In the genomic region with DNA sequence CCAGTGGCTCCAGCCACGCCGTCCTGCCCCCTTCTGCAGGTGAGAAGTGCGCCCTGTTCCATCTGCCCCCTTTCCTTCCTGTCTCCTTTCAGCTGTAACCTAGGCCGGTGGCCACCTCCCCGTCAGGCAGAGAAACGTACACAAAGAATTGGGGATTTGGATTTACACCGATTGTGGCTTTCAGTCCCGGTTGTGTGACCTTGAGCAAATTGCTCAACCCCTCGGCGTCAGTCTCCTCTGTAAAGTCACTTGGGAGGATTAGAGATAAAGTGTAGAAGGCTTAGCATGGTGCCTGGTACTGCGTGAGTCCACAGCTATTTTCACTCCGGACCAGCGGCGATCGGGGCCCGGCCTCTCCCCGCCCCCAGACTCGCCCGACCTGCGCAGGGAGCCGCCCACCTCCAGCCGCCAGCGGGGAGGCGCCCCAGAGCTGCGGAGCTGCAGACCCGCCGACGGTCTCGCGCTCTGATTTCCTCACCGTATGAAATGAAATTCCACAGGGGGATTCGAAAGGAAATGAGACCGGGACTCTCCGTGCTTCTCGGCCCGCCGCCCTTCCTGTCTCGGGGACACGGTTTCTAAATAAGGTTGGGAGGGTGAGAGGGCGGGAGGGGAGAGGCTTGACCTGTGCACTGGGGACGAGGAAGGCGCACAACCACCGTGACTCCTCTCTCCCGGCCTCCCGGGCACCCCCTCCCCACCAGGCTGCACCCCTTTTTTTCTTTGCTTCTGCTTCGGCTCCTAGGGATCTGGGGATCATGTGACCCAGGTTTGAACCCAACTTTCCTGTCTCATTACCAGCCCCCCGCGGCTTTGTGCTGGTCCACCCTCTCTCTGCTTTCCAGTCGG, we compare ENCODE assay signal across 8 cellular contexts. TPM values are rescaled to one million over a fixed set of nuclear protein-coding genes. Genes with fewer than 3 reads are reported as not detected.
DNase-seq lines count a peak whose midpoint lies in the region; ATAC-seq and TF ChIP-seq lines count a peak whose summit lies in the region.

No MANE protein-coding gene starts in this region.

- peak overlapping the region; percentile 98 for H3K4me3 Mint-ChIP-seq in WTC11
- H3K4me3 Mint-ChIP-seq in mesothelial cell of epicardium: peak overlapping the region; percentile 91

- peak overlapping the region; percentile 54 for H3K4me3 ChIP-seq in BJ (ENCODE audit: low read depth, low read length)

- TF ChIP-seq CTCF in BJ (IDR thresholded peaks at IDR 0.05; ENCODE audit: insufficient read depth, low read depth, low read length) (peak; percentile 32; the same call in 1 of the 2 replicates), WTC11 (IDR thresholded peaks at IDR 0.05) (no peak), mesothelial cell of epicardium (IDR thresholded peaks at IDR 0.05; ENCODE audit: unreplicated experiment) (no peak)

- ATAC-seq in GM18511 (IDR thresholded peaks at IDR 0.05; ENCODE audit: unreplicated experiment) (peak; percentile 67), HG02938 (IDR thresholded peaks at IDR 0.05; ENCODE audit: unreplicated experiment) (peak; percentile 45), WTC11 (peak; percentile 74)

- peak overlapping the region; percentile 44 for H3K27ac ChIP-seq in epithelial cell of prostate
- peak overlapping the region; percentile 79 for H3K27ac ChIP-seq in temporal lobe (ENCODE audit: low read depth, low read length)

- no peaks in the 10 kb centered on the region; the same call in 1 of the 2 replicates for H3K27me3 ChIP-seq in BJ (ENCODE audit: control insufficient read depth, insufficient read depth, low read length)

- H3K9me3 Mint-ChIP-seq in WTC11 (no peaks in the 10 kb centered on the region), mesothelial cell of epicardium (no peaks in the 10 kb centered on the region)

- H3K27ac Mint-ChIP-seq in WTC11 (peak overlapping the region; percentile 96), mesothelial cell of epicardium (peak overlapping the region; percentile 99)

- POLR2A ChIA-PET in BJ (lab: Charles Lee) (no interaction called here), WTC11 (lab: Charles Lee) (interaction anchor here (0.6 to 3.3 kb wide), 4 partner anchors 12 to 82 kb away, joined by 3 to 14 read pairs (median 4); partner anchors contain the start of gene TMEM135)

- CTCF ChIA-PET in BJ (lab: Yijun Ruan, JAX): interaction anchor here (1.1 kb wide), 2 partner anchors 21 to 22 kb away, joined by 3 read pairs; no protein-coding TSS in a partner anchor
- CTCF ChIA-PET in WTC11 (lab: Charles Lee): interaction anchor here (0.6 to 2.9 kb wide), 14 partner anchors 10 to 376 kb away, joined by 3 to 34 read pairs (median 4); partner anchors contain the start of gene TMEM135

- H3K4me1 Mint-ChIP-seq in WTC11 (peaks cover 47% of the 10 kb centered on the region), mesothelial cell of epicardium (peaks cover 49% of the 10 kb centered on the region)

- H3K27me3 Mint-ChIP-seq in WTC11 (ENCODE audit: low read depth): peaks cover 29% of the 10 kb centered on the region
- H3K27me3 Mint-ChIP-seq in mesothelial cell of epicardium (ENCODE audit: low read depth): peaks cover 3% of the 10 kb centered on the region

- DNase-seq in BJ (ENCODE audit: low read depth) (no peak), NCI-H1417 (lab: John Stamatoyannopoulos, UW) (peak; percentile 66 to 92 (median 88)), WTC11 (ENCODE audit: low spot score) (peak; percentile 84), epithelial cell of prostate (ENCODE audit: low read depth, low spot score) (no peak), mesothelial cell of epicardium (ENCODE audit: low spot score in 2 of 2, unreplicated experiment in 2 of 2) (peak; percentile 75 to 89)

- H3K36me3 Mint-ChIP-seq in WTC11 (peaks cover 15% of the 10 kb centered on the region), mesothelial cell of epicardium (peaks cover 8% of the 10 kb centered on the region)

- H3K36me3 ChIP-seq in BJ (ENCODE audit: control insufficient read depth, insufficient read depth, low read length): peaks cover 2% of the 10 kb centered on the region

TF ChIP-seq in WTC11, 78 proteins besides CTCF, POLR2A, EP300 and RAD21 (continues in another document):
- TF ChIP-seq USF2 (CRISPR knock-in tag; IDR thresholded peaks at IDR 0.05) (peak; percentile 43; the same call in 1 of the 2 replicates), GRHL2 (CRISPR knock-in tag; IDR thresholded peaks at IDR 0.05; ENCODE audit: insufficient replicate concordance, severe bottlenecking) (no peak), ZNF425 (CRISPR knock-in tag; conservative IDR thresholded peaks at IDR 0.05) (no peak), SP1 (CRISPR knock-in tag; conservative IDR thresholded peaks at IDR 0.05) (peak; percentile 78), ZNF671 (CRISPR knock-in tag; IDR thresholded peaks at IDR 0.05) (no peak), ZNF138 (CRISPR knock-in tag; conservative IDR thresholded peaks at IDR 0.05) (no peak), FOXK1 (CRISPR knock-in tag; IDR thresholded peaks at IDR 0.05) (0 out of 2 replicates have a peak, but pooled peaks have one; percentile 29), USF1 (CRISPR knock-in tag; IDR thresholded peaks at IDR 0.05) (peak; percentile 63; the same call in 1 of the 2 replicates), ZNF232 (CRISPR knock-in tag; IDR thresholded peaks at IDR 0.05) (no peak), RELA (CRISPR knock-in tag; IDR thresholded peaks at IDR 0.05; ENCODE audit: borderline replicate concordance) (no peak)
- TF ChIP-seq, protein P1, sequence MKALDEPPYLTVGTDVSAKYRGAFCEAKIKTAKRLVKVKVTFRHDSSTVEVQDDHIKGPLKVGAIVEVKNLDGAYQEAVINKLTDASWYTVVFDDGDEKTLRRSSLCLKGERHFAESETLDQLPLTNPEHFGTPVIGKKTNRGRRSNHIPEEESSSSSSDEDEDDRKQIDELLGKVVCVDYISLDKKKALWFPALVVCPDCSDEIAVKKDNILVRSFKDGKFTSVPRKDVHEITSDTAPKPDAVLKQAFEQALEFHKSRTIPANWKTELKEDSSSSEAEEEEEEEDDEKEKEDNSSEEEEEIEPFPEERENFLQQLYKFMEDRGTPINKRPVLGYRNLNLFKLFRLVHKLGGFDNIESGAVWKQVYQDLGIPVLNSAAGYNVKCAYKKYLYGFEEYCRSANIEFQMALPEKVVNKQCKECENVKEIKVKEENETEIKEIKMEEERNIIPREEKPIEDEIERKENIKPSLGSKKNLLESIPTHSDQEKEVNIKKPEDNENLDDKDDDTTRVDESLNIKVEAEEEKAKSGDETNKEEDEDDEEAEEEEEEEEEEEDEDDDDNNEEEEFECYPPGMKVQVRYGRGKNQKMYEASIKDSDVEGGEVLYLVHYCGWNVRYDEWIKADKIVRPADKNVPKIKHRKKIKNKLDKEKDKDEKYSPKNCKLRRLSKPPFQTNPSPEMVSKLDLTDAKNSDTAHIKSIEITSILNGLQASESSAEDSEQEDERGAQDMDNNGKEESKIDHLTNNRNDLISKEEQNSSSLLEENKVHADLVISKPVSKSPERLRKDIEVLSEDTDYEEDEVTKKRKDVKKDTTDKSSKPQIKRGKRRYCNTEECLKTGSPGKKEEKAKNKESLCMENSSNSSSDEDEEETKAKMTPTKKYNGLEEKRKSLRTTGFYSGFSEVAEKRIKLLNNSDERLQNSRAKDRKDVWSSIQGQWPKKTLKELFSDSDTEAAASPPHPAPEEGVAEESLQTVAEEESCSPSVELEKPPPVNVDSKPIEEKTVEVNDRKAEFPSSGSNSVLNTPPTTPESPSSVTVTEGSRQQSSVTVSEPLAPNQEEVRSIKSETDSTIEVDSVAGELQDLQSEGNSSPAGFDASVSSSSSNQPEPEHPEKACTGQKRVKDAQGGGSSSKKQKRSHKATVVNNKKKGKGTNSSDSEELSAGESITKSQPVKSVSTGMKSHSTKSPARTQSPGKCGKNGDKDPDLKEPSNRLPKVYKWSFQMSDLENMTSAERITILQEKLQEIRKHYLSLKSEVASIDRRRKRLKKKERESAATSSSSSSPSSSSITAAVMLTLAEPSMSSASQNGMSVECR (CRISPR knock-in tag; IDR thresholded peaks at IDR 0.05; ENCODE audit: borderline replicate concordance): peak; percentile 50; the same call in 1 of the 2 replicates
- TF ChIP-seq, protein P2, sequence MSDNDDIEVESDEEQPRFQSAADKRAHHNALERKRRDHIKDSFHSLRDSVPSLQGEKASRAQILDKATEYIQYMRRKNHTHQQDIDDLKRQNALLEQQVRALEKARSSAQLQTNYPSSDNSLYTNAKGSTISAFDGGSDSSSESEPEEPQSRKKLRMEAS (CRISPR knock-in tag; IDR thresholded peaks at IDR 0.05): peak; percentile 6; the same call in 1 of the 2 replicates

RNA-seq across cellular contexts. Expression of gene FZD4, which starts 0.7 kb away (rescaled TPM):
- polyA plus RNA-seq in BJ (2011; rRNA removed): 12.4 and 19.5 TPM in 2 replicates
- 17.3 and 26.7 TPM in 2 replicates for polyA minus RNA-seq in BJ (2011; rRNA and poly(A)+ RNA removed)
- total RNA-seq in WTC11 (2021) (7.7 to 9.8 TPM (median 9.2 TPM) in 3 replicates), mesothelial cell of epicardium (20.1 to 22.5 TPM (median 20.7 TPM) in 3 replicates), temporal lobe (17.9 TPM)

Comparison
In these comparisons a context has a peak if more than half of its experiments do, and no peak if none do; other contexts are left out.
1. DNase-seq: peak in NCI-H1417 (3 of 3), WTC11 (single experiment) and mesothelial cell of epicardium (2 of 2); none in BJ (single experiment) and epithelial cell of prostate (single experiment).
2. Peak in every context shown above with its lines, with median percentiles within 50 percentile points of each other: ATAC-seq.